Comparison of ENCODE assay signal across 14 cellular contexts in genomic region chr2:105950521-105951389, GRCh38.
DNase-seq lines count a peak whose midpoint lies in the region; ATAC-seq and TF ChIP-seq lines count a peak whose summit lies in the region.
"Had no signal": no experiment of that assay in that cellular context is flagged by ENCODE, and none has a peak within 500 bp of the region (broad histone marks: within the 10 kb centered on the region; RNA-seq: fewer than 3 reads in every experiment).

No MANE protein-coding gene starts in this region.

- no peaks in the 10 kb centered on the region for H3K27me3 Mint-ChIP-seq in CD4-positive, alpha-beta T cell
- H3K27me3 Mint-ChIP-seq in GM23338 (ENCODE audit: insufficient read depth, low read depth, poor library complexity), result peaks cover 2% of the 10 kb centered on the region
- H3K27me3 Mint-ChIP-seq in activated CD8-positive, alpha-beta memory T cell treated with anti-CD3 and anti-CD28 coated beads, Interleukin-2, amount 10 ng/mL, durations not matched to agents 7 days and 5 days, result no peaks in the 10 kb centered on the region

- H3K4me3 ChIP-seq in GM23338, result no peak overlapping the region
- no peak overlapping the region for H3K4me3 ChIP-seq in transverse colon
- H3K4me3 ChIP-seq: SK-N-MC, spleen had no signal

- peaks cover 21% of the 10 kb centered on the region for H3K4me1 ChIP-seq in GM23338 (ENCODE audit: insufficient read depth)
- peaks cover 0 to 4% (median 0%) of the 10 kb centered on the region in 4 donors for H3K4me1 ChIP-seq in transverse colon

- H3K36me3 ChIP-seq in GM23338 (ENCODE audit: insufficient read depth), result no peaks in the 10 kb centered on the region
- no peaks in the 10 kb centered on the region for H3K36me3 ChIP-seq in transverse colon
- H3K36me3 ChIP-seq: spleen had no signal

- in situ Hi-C loops in transverse colon (cut with MboI; ENCODE audit: low pct_ligation_motif_present in 1 of 4, low pct_unique_long_range_greater_than_20kb in 1 of 4, low sequenced_read_pairs in 3 of 4), result no loop called here

- TF ChIP-seq CTCF in CD4-positive, alpha-beta T cell (IDR thresholded peaks at IDR 0.05), result no peak
- TF ChIP-seq CTCF in GM23338 (conservative IDR thresholded peaks at IDR 0.05; ENCODE audit: low read depth in 2 of 2), result no peak
- no peak for TF ChIP-seq CTCF in transverse colon (IDR thresholded peaks at IDR 0.05)

- H3K79me2 ChIP-seq in GM23338 (replicated peaks; ENCODE audit: insufficient read depth), result no peaks in the 10 kb centered on the region

- 0 out of 2 replicates have a peak, but pooled peaks cover 3% of the 10 kb centered on the region for H3K9me2 ChIP-seq in GM23338 (ENCODE audit: insufficient read depth)

- WGBS in transverse colon (ENCODE audit: low coverage in 1 of 2), 2 donors, result 80 to 93% methylated on average over 7 to 10 of the region's 10 CpGs

- intact Hi-C loops in CD4-positive, alpha-beta T cell (cut with DNase I, micrococcal nuclease), result loop anchor here in 1 of 2 experiments (5.0 kb wide), 1 partner anchor 82 kb away; no protein-coding TSS in a partner anchor
- intact Hi-C loops in head of caudate nucleus (cut with DNase I), result no loop called here
- intact Hi-C loops in transverse colon (cut with DNase I; ENCODE audit: low total_unique reads), result no loop called here

- DNase-seq in CD4-positive, alpha-beta T cell, result no peak
- DNase-seq in GM23338 (ENCODE audit: low spot score) (peak; percentile 63), SW480 (ENCODE audit: low spot score) (peak; percentile 38), head of caudate nucleus (peak in 39 of 42 donors; percentile 4 to 69 (median 32)), transverse colon (no peak), GM19240 (ENCODE audit: insufficient read length, low spot score) (no peak)
- DNase-seq in activated CD8-positive, alpha-beta memory T cell treated with anti-CD3 and anti-CD28 coated beads, Interleukin-2, amount 10 ng/mL, durations not matched to agents 7 days and 5 days, result no peak
- DNase-seq: amniotic stem cell, naive B cell, NCI-H510A treated with DMSO at 0.1 percent for 48 hours, spleen had no signal

- H3K36me3 Mint-ChIP-seq in CD4-positive, alpha-beta T cell (ENCODE audit: low read depth), result no peaks in the 10 kb centered on the region
- H3K36me3 Mint-ChIP-seq in GM23338 (ENCODE audit: low read depth), result no peaks in the 10 kb centered on the region; the same call in 2 of the 3 replicates
- no peaks in the 10 kb centered on the region for H3K36me3 Mint-ChIP-seq in activated CD8-positive, alpha-beta memory T cell treated with anti-CD3 and anti-CD28 coated beads, Interleukin-2, amount 10 ng/mL, durations not matched to agents 7 days and 5 days
- H3K36me3 Mint-ChIP-seq: naive B cell had no signal

- CTCF ChIA-PET in CD4-positive, alpha-beta T cell (lab: Charles Lee), result no interaction called here
- CTCF ChIA-PET in activated CD8-positive, alpha-beta memory T cell treated with anti-CD3 and anti-CD28 coated beads, Interleukin-2, amount 10 ng/mL, durations not matched to agents 7 days and 5 days (lab: Charles Lee), result interaction anchor here (0.7 kb wide), 1 partner anchor 270 kb away, joined by 3 read pairs; no protein-coding TSS in a partner anchor

- TF ChIP-seq POLR2A in transverse colon (IDR thresholded peaks at IDR 0.05), result no peak

- no peak overlapping the region for H3K4me3 Mint-ChIP-seq in CD4-positive, alpha-beta T cell
- peak overlapping the region; percentile 12; the same call in 1 of the 3 replicates for H3K4me3 Mint-ChIP-seq in GM23338
- H3K4me3 Mint-ChIP-seq in activated CD8-positive, alpha-beta memory T cell treated with anti-CD3 and anti-CD28 coated beads, Interleukin-2, amount 10 ng/mL, durations not matched to agents 7 days and 5 days, result no peak overlapping the region

- no peaks in the 10 kb centered on the region for H4K20me1 ChIP-seq in GM23338 (replicated peaks; ENCODE audit: insufficient read depth)

- H3K27ac Mint-ChIP-seq in CD4-positive, alpha-beta T cell, result peak overlapping the region; percentile 32
- peak overlapping the region; percentile 74 for H3K27ac Mint-ChIP-seq in GM23338
- no peak overlapping the region for H3K27ac Mint-ChIP-seq in activated CD8-positive, alpha-beta memory T cell treated with anti-CD3 and anti-CD28 coated beads, Interleukin-2, amount 10 ng/mL, durations not matched to agents 7 days and 5 days

- no peaks in the 10 kb centered on the region for H3F3A ChIP-seq in GM23338 (replicated peaks; ENCODE audit: low read depth)

- H3K27ac ChIP-seq in CD4-positive, alpha-beta T cell (ENCODE audit: low read depth, low read length), result no peak overlapping the region
- H3K27ac ChIP-seq in GM23338 (ENCODE audit: low read depth), result no peak overlapping the region
- no peak overlapping the region for H3K27ac ChIP-seq in transverse colon
- H3K27ac ChIP-seq: C4-2B, SK-N-MC had no signal

- no peak for TF ChIP-seq EP300 in transverse colon (IDR thresholded peaks at IDR 0.05; ENCODE audit: low read depth)

- peaks cover 67% of the 10 kb centered on the region for H3K4me1 Mint-ChIP-seq in CD4-positive, alpha-beta T cell (ENCODE audit: low read depth)
- H3K4me1 Mint-ChIP-seq in GM23338, result peaks cover 35% of the 10 kb centered on the region
- H3K4me1 Mint-ChIP-seq in activated CD8-positive, alpha-beta memory T cell treated with anti-CD3 and anti-CD28 coated beads, Interleukin-2, amount 10 ng/mL, durations not matched to agents 7 days and 5 days, result peaks cover 23% of the 10 kb centered on the region

- POLR2A ChIA-PET in CD4-positive, alpha-beta T cell (lab: Charles Lee), result interaction anchor here (0.6 to 1.0 kb wide), 2 partner anchors 16 to 158 kb away, joined by 4 read pairs; no protein-coding TSS in a partner anchor

- H2AFZ ChIP-seq in GM23338, result peak overlapping the region; percentile 8; the same call in 1 of the 2 replicates

- H3K27me3 ChIP-seq in CD4-positive, alpha-beta T cell (ENCODE audit: control insufficient read depth, insufficient read depth, low read length), result no peaks in the 10 kb centered on the region
- no peaks in the 10 kb centered on the region for H3K27me3 ChIP-seq in GM23338 (ENCODE audit: insufficient read depth)
- H3K27me3 ChIP-seq in transverse colon, result no peaks in the 10 kb centered on the region
- H3K27me3 ChIP-seq: spleen had no signal

- H3K9me3 Mint-ChIP-seq in CD4-positive, alpha-beta T cell, result no peaks in the 10 kb centered on the region
- H3K9me3 Mint-ChIP-seq in GM23338, result no peaks in the 10 kb centered on the region
- no peaks in the 10 kb centered on the region for H3K9me3 Mint-ChIP-seq in activated CD8-positive, alpha-beta memory T cell treated with anti-CD3 and anti-CD28 coated beads, Interleukin-2, amount 10 ng/mL, durations not matched to agents 7 days and 5 days (ENCODE audit: low read depth)

- no peak for ATAC-seq in CD4-positive, alpha-beta T cell (ENCODE audit: poor library complexity)
- peak; percentile 93 for ATAC-seq in GM23338
- ATAC-seq in activated CD8-positive, alpha-beta memory T cell treated with anti-CD3 and anti-CD28 coated beads, Interleukin-2, amount 10 ng/mL, durations not matched to agents 7 days and 5 days, result no peak
- ATAC-seq in HG03135 (IDR thresholded peaks at IDR 0.05; ENCODE audit: unreplicated experiment), result no peak

- peak overlapping the region; percentile 13 for H3K4me2 ChIP-seq in GM23338

- no peaks in the 10 kb centered on the region for H3K9me3 ChIP-seq in CD4-positive, alpha-beta T cell (ENCODE audit: control insufficient read depth, low read length)
- H3K9me3 ChIP-seq in transverse colon, result no peaks in the 10 kb centered on the region
- H3K9me3 ChIP-seq: spleen had no signal

TF ChIP-seq in GM23338, 12 proteins besides CTCF, POLR2A, EP300 and RAD21 (continues in another document):
- TF ChIP-seq REST (IDR thresholded peaks at IDR 0.05; ENCODE audit: unreplicated experiment), result no peak
- TF ChIP-seq NANOG (IDR thresholded peaks at IDR 0.05; ENCODE audit: borderline replicate concordance), result no peak
- TF ChIP-seq ZNF331 (CRISPR knock-in tag; IDR thresholded peaks at IDR 0.05; ENCODE audit: low read depth), result no peak
- no peak for TF ChIP-seq EZH2 (IDR thresholded peaks at IDR 0.05; ENCODE audit: low read depth, unreplicated experiment)
- TF ChIP-seq POLR2AphosphoS5 (IDR thresholded peaks at IDR 0.05; ENCODE audit: low read depth), result no peak
- no peak for TF ChIP-seq ETS1 (IDR thresholded peaks at IDR 0.05)
- no peak for TF ChIP-seq ZNF114 (CRISPR knock-in tag; IDR thresholded peaks at IDR 0.05)
- TF ChIP-seq JUNB (IDR thresholded peaks at IDR 0.05; ENCODE audit: unreplicated experiment), result no peak
- TF ChIP-seq CREB1 (CRISPR knock-in tag; IDR thresholded peaks at IDR 0.05; ENCODE audit: low read depth), result no peak

Comparison
In these comparisons a context has a peak if more than half of its experiments do, and no peak if none do; other contexts are left out.
1. DNase-seq: peak in GM23338 (single experiment), SW480 (single experiment) and head of caudate nucleus (39 of 42); none in CD4-positive, alpha-beta T cell (0 of 10), activated CD8-positive, alpha-beta memory T cell treated with anti-CD3 and anti-CD28 coated beads, Interleukin-2, amount 10 ng/mL, durations not matched to agents 7 days and 5 days (single experiment), transverse colon (single experiment) and GM19240 (single experiment).